1 cellular context compared by ENCODE assay signal in the genomic region with DNA sequence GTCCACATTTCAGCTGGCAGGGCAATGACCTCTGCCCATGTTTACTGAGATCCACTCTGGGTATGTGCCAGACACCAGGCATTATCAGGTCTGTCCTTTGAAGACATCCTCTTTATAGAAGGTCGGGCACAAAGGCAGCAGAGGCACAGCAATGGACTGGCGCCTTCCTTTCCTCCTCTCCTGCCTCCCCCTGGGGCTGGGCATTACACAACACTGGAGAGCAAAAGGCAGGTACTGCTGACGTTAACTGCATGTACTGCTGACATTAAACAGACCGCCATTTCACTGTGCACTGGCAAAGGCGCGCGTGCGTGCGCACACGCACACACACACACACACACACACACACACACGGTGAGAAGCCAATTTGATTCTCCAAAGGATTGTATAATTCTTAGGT.
TF ChIP-seq lines count a peak whose summit lies in the region.

No MANE protein-coding gene starts in this region.

TF ChIP-seq in K562, 482 proteins besides CTCF, POLR2A, EP300 and RAD21:
- TF ChIP-seq, protein P1, sequence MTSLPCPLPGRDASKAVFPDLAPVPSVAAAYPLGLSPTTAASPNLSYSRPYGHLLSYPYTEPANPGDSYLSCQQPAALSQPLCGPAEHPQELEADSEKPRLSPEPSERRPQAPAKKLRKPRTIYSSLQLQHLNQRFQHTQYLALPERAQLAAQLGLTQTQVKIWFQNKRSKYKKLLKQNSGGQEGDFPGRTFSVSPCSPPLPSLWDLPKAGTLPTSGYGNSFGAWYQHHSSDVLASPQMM (CRISPR knock-in tag; IDR thresholded peaks at IDR 0.05): no peak
- TF ChIP-seq TAF7 (tag; IDR thresholded peaks at IDR 0.05): no peak
- TF ChIP-seq, protein P2, sequence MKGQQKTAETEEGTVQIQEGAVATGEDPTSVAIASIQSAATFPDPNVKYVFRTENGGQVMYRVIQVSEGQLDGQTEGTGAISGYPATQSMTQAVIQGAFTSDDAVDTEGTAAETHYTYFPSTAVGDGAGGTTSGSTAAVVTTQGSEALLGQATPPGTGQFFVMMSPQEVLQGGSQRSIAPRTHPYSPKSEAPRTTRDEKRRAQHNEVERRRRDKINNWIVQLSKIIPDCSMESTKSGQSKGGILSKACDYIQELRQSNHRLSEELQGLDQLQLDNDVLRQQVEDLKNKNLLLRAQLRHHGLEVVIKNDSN (CRISPR knock-in tag; IDR thresholded peaks at IDR 0.05): peak; percentile 16; the same call in 1 of the 2 replicates
- TF ChIP-seq, protein P3, sequence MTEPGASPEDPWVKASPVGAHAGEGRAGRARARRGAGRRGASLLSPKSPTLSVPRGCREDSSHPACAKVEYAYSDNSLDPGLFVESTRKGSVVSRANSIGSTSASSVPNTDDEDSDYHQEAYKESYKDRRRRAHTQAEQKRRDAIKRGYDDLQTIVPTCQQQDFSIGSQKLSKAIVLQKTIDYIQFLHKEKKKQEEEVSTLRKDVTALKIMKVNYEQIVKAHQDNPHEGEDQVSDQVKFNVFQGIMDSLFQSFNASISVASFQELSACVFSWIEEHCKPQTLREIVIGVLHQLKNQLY (CRISPR knock-in tag; conservative IDR thresholded peaks at IDR 0.05): no peak
- peak; percentile 53; the same call in 1 of the 2 replicates for TF ChIP-seq RBFOX2 (IDR thresholded peaks at IDR 0.05; ENCODE audit: low read depth, low read length)
- 0 out of 2 replicates have a peak, but pooled peaks have one; percentile 5 for TF ChIP-seq BHLHE40 (IDR thresholded peaks at IDR 0.05; ENCODE audit: low read length)
- TF ChIP-seq ZNF184 (CRISPR knock-in tag; IDR thresholded peaks at IDR 0.05): no peak
- TF ChIP-seq, protein P4, sequence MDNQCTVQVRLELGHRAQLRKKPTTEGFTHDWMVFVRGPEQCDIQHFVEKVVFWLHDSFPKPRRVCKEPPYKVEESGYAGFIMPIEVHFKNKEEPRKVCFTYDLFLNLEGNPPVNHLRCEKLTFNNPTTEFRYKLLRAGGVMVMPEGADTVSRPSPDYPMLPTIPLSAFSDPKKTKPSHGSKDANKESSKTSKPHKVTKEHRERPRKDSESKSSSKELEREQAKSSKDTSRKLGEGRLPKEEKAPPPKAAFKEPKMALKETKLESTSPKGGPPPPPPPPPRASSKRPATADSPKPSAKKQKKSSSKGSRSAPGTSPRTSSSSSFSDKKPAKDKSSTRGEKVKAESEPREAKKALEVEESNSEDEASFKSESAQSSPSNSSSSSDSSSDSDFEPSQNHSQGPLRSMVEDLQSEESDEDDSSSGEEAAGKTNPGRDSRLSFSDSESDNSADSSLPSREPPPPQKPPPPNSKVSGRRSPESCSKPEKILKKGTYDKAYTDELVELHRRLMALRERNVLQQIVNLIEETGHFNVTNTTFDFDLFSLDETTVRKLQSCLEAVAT (IDR thresholded peaks at IDR 0.05): 0 out of 4 replicates have a peak, but pooled peaks of 1 of the 2 experiments have one; percentile 30
- TF ChIP-seq, protein P5, sequence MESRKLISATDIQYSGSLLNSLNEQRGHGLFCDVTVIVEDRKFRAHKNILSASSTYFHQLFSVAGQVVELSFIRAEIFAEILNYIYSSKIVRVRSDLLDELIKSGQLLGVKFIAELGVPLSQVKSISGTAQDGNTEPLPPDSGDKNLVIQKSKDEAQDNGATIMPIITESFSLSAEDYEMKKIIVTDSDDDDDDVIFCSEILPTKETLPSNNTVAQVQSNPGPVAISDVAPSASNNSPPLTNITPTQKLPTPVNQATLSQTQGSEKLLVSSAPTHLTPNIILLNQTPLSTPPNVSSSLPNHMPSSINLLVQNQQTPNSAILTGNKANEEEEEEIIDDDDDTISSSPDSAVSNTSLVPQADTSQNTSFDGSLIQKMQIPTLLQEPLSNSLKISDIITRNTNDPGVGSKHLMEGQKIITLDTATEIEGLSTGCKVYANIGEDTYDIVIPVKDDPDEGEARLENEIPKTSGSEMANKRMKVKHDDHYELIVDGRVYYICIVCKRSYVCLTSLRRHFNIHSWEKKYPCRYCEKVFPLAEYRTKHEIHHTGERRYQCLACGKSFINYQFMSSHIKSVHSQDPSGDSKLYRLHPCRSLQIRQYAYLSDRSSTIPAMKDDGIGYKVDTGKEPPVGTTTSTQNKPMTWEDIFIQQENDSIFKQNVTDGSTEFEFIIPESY (CRISPR knock-in tag; IDR thresholded peaks at IDR 0.05): peak; percentile 86
- TF ChIP-seq, protein P6, sequence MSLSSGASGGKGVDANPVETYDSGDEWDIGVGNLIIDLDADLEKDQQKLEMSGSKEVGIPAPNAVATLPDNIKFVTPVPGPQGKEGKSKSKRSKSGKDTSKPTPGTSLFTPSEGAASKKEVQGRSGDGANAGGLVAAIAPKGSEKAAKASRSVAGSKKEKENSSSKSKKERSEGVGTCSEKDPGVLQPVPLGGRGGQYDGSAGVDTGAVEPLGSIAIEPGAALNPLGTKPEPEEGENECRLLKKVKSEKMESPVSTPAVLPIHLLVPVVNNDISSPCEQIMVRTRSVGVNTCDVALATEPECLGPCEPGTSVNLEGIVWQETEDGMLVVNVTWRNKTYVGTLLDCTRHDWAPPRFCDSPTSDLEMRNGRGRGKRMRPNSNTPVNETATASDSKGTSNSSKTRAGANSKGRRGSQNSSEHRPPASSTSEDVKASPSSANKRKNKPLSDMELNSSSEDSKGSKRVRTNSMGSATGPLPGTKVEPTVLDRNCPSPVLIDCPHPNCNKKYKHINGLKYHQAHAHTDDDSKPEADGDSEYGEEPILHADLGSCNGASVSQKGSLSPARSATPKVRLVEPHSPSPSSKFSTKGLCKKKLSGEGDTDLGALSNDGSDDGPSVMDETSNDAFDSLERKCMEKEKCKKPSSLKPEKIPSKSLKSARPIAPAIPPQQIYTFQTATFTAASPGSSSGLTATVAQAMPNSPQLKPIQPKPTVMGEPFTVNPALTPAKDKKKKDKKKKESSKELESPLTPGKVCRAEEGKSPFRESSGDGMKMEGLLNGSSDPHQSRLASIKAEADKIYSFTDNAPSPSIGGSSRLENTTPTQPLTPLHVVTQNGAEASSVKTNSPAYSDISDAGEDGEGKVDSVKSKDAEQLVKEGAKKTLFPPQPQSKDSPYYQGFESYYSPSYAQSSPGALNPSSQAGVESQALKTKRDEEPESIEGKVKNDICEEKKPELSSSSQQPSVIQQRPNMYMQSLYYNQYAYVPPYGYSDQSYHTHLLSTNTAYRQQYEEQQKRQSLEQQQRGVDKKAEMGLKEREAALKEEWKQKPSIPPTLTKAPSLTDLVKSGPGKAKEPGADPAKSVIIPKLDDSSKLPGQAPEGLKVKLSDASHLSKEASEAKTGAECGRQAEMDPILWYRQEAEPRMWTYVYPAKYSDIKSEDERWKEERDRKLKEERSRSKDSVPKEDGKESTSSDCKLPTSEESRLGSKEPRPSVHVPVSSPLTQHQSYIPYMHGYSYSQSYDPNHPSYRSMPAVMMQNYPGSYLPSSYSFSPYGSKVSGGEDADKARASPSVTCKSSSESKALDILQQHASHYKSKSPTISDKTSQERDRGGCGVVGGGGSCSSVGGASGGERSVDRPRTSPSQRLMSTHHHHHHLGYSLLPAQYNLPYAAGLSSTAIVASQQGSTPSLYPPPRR (CRISPR knock-in tag; IDR thresholded peaks at IDR 0.05; ENCODE audit: borderline replicate concordance): peak; percentile 40; the same call in 1 of the 2 replicates
